1 cellular context compared by ENCODE assay signal in genomic region chr7:155685791-155686160, GRCh38.
TF ChIP-seq lines count a peak whose summit lies in the region.

No MANE protein-coding gene starts in this region.

TF ChIP-seq in GM23338, 12 proteins besides CTCF, POLR2A, EP300 and RAD21:
- TF ChIP-seq ZNF462 (CRISPR knock-in tag; IDR thresholded peaks at IDR 0.05) (no peak), ZNF114 (CRISPR knock-in tag; IDR thresholded peaks at IDR 0.05) (no peak), STAT1 (IDR thresholded peaks at IDR 0.05; ENCODE audit: unreplicated experiment) (no peak), NANOG (IDR thresholded peaks at IDR 0.05; ENCODE audit: borderline replicate concordance) (no peak), CREB1 (CRISPR knock-in tag; IDR thresholded peaks at IDR 0.05; ENCODE audit: low read depth) (no peak), REST (IDR thresholded peaks at IDR 0.05; ENCODE audit: unreplicated experiment) (no peak), JUNB (IDR thresholded peaks at IDR 0.05; ENCODE audit: unreplicated experiment) (no peak), EZH2 (IDR thresholded peaks at IDR 0.05; ENCODE audit: low read depth, unreplicated experiment) (no peak), POLR2AphosphoS5 (IDR thresholded peaks at IDR 0.05; ENCODE audit: low read depth) (no peak), ETS1 (IDR thresholded peaks at IDR 0.05) (no peak), ZNF331 (CRISPR knock-in tag; IDR thresholded peaks at IDR 0.05; ENCODE audit: low read depth) (no peak), EZH2phosphoT487 (IDR thresholded peaks at IDR 0.05; ENCODE audit: unreplicated experiment) (no peak)
